In genomic region chr5:138745268-138745667, GRCh38 we compare ENCODE assay signal across 20 cellular contexts. TPM values are rescaled to one million over a fixed set of nuclear protein-coding genes. Genes with fewer than 3 reads are reported as not detected.
DNase-seq lines count a peak whose midpoint lies in the region; ATAC-seq and TF ChIP-seq lines count a peak whose summit lies in the region.
"Had no signal": no experiment of that assay in that cellular context is flagged by ENCODE, and none has a peak within 500 bp of the region (broad histone marks: within the 10 kb centered on the region; RNA-seq: fewer than 3 reads in every experiment).

No MANE protein-coding gene starts in this region.

- no CpG with 5 or more reads among the region's 6 CpGs for WGBS in mesendoderm (ENCODE audit: extremely low coverage, insufficient coverage, low lambda C conversion rate)

- peak; percentile 16 for DNase-seq in NCI-H510A treated with DMSO at 0.1 percent for 48 hours (lab: John Stamatoyannopoulos, UW)
- DNase-seq in NCI-H510A (lab: John Stamatoyannopoulos, UW): no peak
- DNase-seq in NCI-H69 (lab: John Stamatoyannopoulos, UW): peak; percentile 41
- no peak for DNase-seq in glutamatergic neuron
- peak; percentile 78 for DNase-seq in mesendoderm
- DNase-seq in BE2C: no peak
- DNase-seq in activated gamma-delta T cell treated with Interleukin-2 at 50 U/mL for 16 hours: no peak
- DNase-seq: CD4-positive, alpha-beta T cell; HFFc6; NCI-H1417; NCI-H187; NCI-H2171 treated with DMSO at 0.1 percent for 48 hours; NCI-H446; NCI-H748 treated with DMSO at 0.1 percent for 48 hours; OCI-M1; RPMI8226; SIG-M5 had no signal

- no peak for ATAC-seq in HG03571 (IDR thresholded peaks at IDR 0.05; ENCODE audit: unreplicated experiment)
- ATAC-seq: GM12878 had no signal

- H3K9me3 Mint-ChIP-seq in glutamatergic neuron (ENCODE audit: unreplicated experiment): peaks cover 2% of the 10 kb centered on the region
- H3K9me3 Mint-ChIP-seq: CD4-positive, alpha-beta T cell; HFFc6 had no signal

- no peak overlapping the region for H3K4me2 ChIP-seq in mesendoderm (ENCODE audit: low read length)
- H3K4me2 ChIP-seq: KMS-11 had no signal

- no peak overlapping the region for H3K4ac ChIP-seq in mesendoderm (ENCODE audit: low read depth, low read length)

- H3K9ac ChIP-seq in mesendoderm (ENCODE audit: low read length): no peak overlapping the region
- H3K9ac ChIP-seq: KMS-11 had no signal

- H3K36me3 Mint-ChIP-seq in glutamatergic neuron (ENCODE audit: unreplicated experiment): no peaks in the 10 kb centered on the region

- peaks cover 2% of the 10 kb centered on the region for H3K27me3 Mint-ChIP-seq in glutamatergic neuron (ENCODE audit: unreplicated experiment)

- H4K5ac ChIP-seq in mesendoderm (ENCODE audit: low read length): no peak overlapping the region

- TF ChIP-seq CTCF in glutamatergic neuron (IDR thresholded peaks at IDR 0.05; ENCODE audit: partially characterized antibody, unreplicated experiment): no peak
- TF ChIP-seq CTCF in BE2C (IDR thresholded peaks at IDR 0.05; ENCODE audit: low read depth, low read length): no peak

- H2AK5ac ChIP-seq in mesendoderm (ENCODE audit: low read length): no peak overlapping the region

- no peak overlapping the region for H3K18ac ChIP-seq in mesendoderm (ENCODE audit: low read length)

- no peaks in the 10 kb centered on the region for H3K36me3 ChIP-seq in mesendoderm (ENCODE audit: control insufficient read depth, insufficient read depth, low read length)
- no peaks in the 10 kb centered on the region for H3K36me3 ChIP-seq in BE2C

- H3K27ac Mint-ChIP-seq in glutamatergic neuron (ENCODE audit: unreplicated experiment): no peak overlapping the region
- H3K27ac Mint-ChIP-seq: CD4-positive, alpha-beta T cell; HFFc6 had no signal

- no peak overlapping the region for H2BK120ac ChIP-seq in mesendoderm (ENCODE audit: low read depth, low read length)

- no peak overlapping the region for H2BK5ac ChIP-seq in mesendoderm (ENCODE audit: low read length)

- H3K27ac ChIP-seq in mesendoderm (ENCODE audit: low read depth, low read length): no peak overlapping the region
- H3K27ac ChIP-seq: KMS-11 had no signal

- peak overlapping the region; percentile 49 for H3K4me3 Mint-ChIP-seq in glutamatergic neuron (ENCODE audit: unreplicated experiment)
- H3K4me3 Mint-ChIP-seq: CD4-positive, alpha-beta T cell; HFFc6 had no signal

- no peaks in the 10 kb centered on the region for H3K79me1 ChIP-seq in mesendoderm (ENCODE audit: low read length)

- no peaks in the 10 kb centered on the region for H3K4me1 ChIP-seq in mesendoderm (ENCODE audit: control insufficient read depth, low read depth, low read length)
- H3K4me1 ChIP-seq in BE2C: no peaks in the 10 kb centered on the region

- H2BK15ac ChIP-seq in mesendoderm (replicated peaks; ENCODE audit: low read depth): no peak overlapping the region

- H3K4me1 Mint-ChIP-seq in glutamatergic neuron (ENCODE audit: low read depth, unreplicated experiment): peaks cover 5% of the 10 kb centered on the region

- H3K56ac ChIP-seq in mesendoderm (ENCODE audit: low read length): no peak overlapping the region

- H3K9me3 ChIP-seq in BE2C: no peaks in the 10 kb centered on the region

- H3K4me3 ChIP-seq in mesendoderm (ENCODE audit: low read length) (no peak overlapping the region), BE2C (ENCODE audit: low read depth, low read length) (no peak overlapping the region)
- H3K4me3 ChIP-seq: GM12878 had no signal

- H3K27me3 ChIP-seq in mesendoderm (ENCODE audit: insufficient read depth, low read length, poor library complexity) (no peaks in the 10 kb centered on the region), BE2C (no peaks in the 10 kb centered on the region)

- H3K23ac ChIP-seq in mesendoderm (ENCODE audit: low read length): no peak overlapping the region

- no peak overlapping the region for H4K8ac ChIP-seq in mesendoderm (ENCODE audit: low read depth, low read length)

- H3K79me2 ChIP-seq in mesendoderm (ENCODE audit: control insufficient read depth, insufficient read depth, low read length): no peaks in the 10 kb centered on the region

RNA-seq across cellular contexts. Expression of gene CTNNA1, which starts 8.0 kb away (rescaled TPM):
- 598 TPM for total RNA-seq in glutamatergic neuron (ENCODE audit: unreplicated experiment)
- 144 TPM for polyA plus RNA-seq in mesendoderm (2013, experiment 1 of 2)
- 148 TPM for polyA plus RNA-seq in mesendoderm (2013, experiment 2 of 2)
- 89.9 TPM for polyA plus RNA-seq in BE2C (2012; ENCODE audit: insufficient read depth, insufficient read length, low read depth)

Comparison
In these comparisons a context has a peak if more than half of its experiments do, and no peak if none do; other contexts are left out.
1. DNase-seq: peak in NCI-H510A treated with DMSO at 0.1 percent for 48 hours (single experiment), NCI-H69 (single experiment) and mesendoderm (single experiment); none in NCI-H510A (single experiment), glutamatergic neuron (single experiment), BE2C (single experiment) and activated gamma-delta T cell treated with Interleukin-2 at 50 U/mL for 16 hours (single experiment).